21 cellular contexts compared by ENCODE assay signal in the genomic region with DNA sequence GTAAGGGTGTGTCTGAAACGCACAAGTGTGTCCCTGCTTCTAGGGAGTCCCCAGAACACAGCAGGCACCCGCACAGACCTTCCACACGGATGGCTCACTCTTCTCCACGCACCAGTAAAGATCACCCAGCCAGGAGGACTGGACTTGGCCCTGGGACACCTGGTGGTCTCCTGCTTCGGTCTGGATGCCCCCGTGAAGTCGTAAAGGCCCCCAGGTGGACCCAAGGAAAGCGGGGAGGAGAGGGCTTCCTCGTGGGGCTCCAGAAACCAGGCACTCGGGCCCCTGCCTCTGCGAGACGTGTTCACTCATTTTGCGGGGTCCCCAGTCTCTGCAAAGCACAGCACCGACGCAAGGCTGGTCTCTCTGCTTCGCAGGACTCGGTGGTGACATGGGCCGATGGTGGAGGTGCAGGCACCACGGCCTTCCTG. TPM values are rescaled to one million over a fixed set of nuclear protein-coding genes. Genes with fewer than 3 reads are reported as not detected.
DNase-seq lines count a peak whose midpoint lies in the region; TF ChIP-seq lines count a peak whose summit lies in the region.
"Had no signal": no experiment of that assay in that cellular context is flagged by ENCODE, and none has a peak within 500 bp of the region (broad histone marks: within the 10 kb centered on the region; RNA-seq: fewer than 3 reads in every experiment).

No MANE protein-coding gene starts in this region.

- H3K9me3 Mint-ChIP-seq in HFFc6 (no peaks in the 10 kb centered on the region), progenitor cell of endocrine pancreas (ENCODE audit: low read depth) (no peaks in the 10 kb centered on the region)

- WGBS in SK-N-SH (ENCODE audit: low lambda C conversion rate) = 90% methylated on average over 18 of the region's 19 CpGs

- H3K27me3 ChIP-seq in SK-N-SH (ENCODE audit: insufficient read depth) = no peaks in the 10 kb centered on the region
- H3K27me3 ChIP-seq: tibial artery had no signal

- H2AFZ ChIP-seq in SK-N-SH (ENCODE audit: low read depth) = no peak overlapping the region

- H3K4me3 ChIP-seq in SK-N-SH (ENCODE audit: low read depth in 2 of 2, low read length in 1 of 2) = no peak overlapping the region
- H3K4me3 ChIP-seq: tibial artery had no signal

- no peak overlapping the region for H3K27ac ChIP-seq in SK-N-SH (ENCODE audit: low read depth in 2 of 2, low read length in 1 of 2)

- POLR2A ChIA-PET in SK-N-SH (lab: Yijun Ruan, JAX) = no interaction called here

- no peak for TF ChIP-seq EP300 in SK-N-SH (IDR thresholded peaks at IDR 0.05; ENCODE audit: borderline replicate concordance in 1 of 2, low read depth in 1 of 2, low read length in 1 of 2)

- no peak overlapping the region for H3K4me2 ChIP-seq in SK-N-SH

- H3K9ac ChIP-seq in SK-N-SH = no peak overlapping the region

- peak; percentile 1 for DNase-seq in Daoy (ENCODE audit: low read depth)
- no peak for DNase-seq in HFFc6
- DNase-seq in islet precursor cell = peak; percentile 46
- peak; percentile 1 for DNase-seq in progenitor cell of endocrine pancreas (ENCODE audit: low spot score, unreplicated experiment)
- no peak for DNase-seq in germinal center (ENCODE audit: low spot score)
- DNase-seq in AG08396 (ENCODE audit: low spot score) = no peak
- no peak for DNase-seq in SK-N-SH
- no peak for DNase-seq in EL
- DNase-seq: activated CD4-positive, alpha-beta T cell treated with anti-CD3 and anti-CD28 coated beads for 4 hours; CD4-positive, alpha-beta memory T cell; central memory CD4-positive, alpha-beta T cell; DMS153; effector CD4-positive, alpha-beta T cell; GF-D8; MM.1S; NCI-H146; NCI-H524 treated with DMSO at 0.1 percent for 48 hours; RPMI8226; stimulated activated CD4-positive, alpha-beta T cell treated with anti-CD3 and anti-CD28 coated beads, Interleukin-2, amount 100 ng/mL, for 24 hours; stimulated activated naive CD4-positive, alpha-beta T cell had no signal

- 0 out of 2 replicates have a peak, but pooled peaks cover 1% of the 10 kb centered on the region for H3K27me3 Mint-ChIP-seq in HFFc6 (ENCODE audit: insufficient read depth)
- peaks cover 8% of the 10 kb centered on the region for H3K27me3 Mint-ChIP-seq in progenitor cell of endocrine pancreas

- no peaks in the 10 kb centered on the region for H3K9me3 ChIP-seq in SK-N-SH
- H3K9me3 ChIP-seq: tibial artery had no signal

- peaks cover 36% of the 10 kb centered on the region for H3K4me1 Mint-ChIP-seq in HFFc6 (ENCODE audit: low read depth)
- H3K4me1 Mint-ChIP-seq in progenitor cell of endocrine pancreas (ENCODE audit: low read depth) = no peaks in the 10 kb centered on the region
- H3K4me1 Mint-ChIP-seq: CD4-positive, alpha-beta memory T cell had no signal

- H3K9me2 ChIP-seq in SK-N-SH = no peaks in the 10 kb centered on the region

- peaks cover 17 to 34% of the 10 kb centered on the region in 2 experiments; a peak in 3 of 4 replicates for H3K4me1 ChIP-seq in SK-N-SH (ENCODE audit: control insufficient read depth in 1 of 2, insufficient read depth in 2 of 2, low read depth in 1 of 2, low read length in 1 of 2)

- no peak for TF ChIP-seq RAD21 in SK-N-SH (IDR thresholded peaks at IDR 0.05; ENCODE audit: low read length)

- no peaks in the 10 kb centered on the region for H3K36me3 ChIP-seq in SK-N-SH (replicated peaks in 1 of 2; ENCODE audit: control insufficient read depth in 1 of 2, insufficient read depth in 2 of 2, low read length in 1 of 2)
- H3K36me3 ChIP-seq: tibial artery had no signal

- H3K27ac Mint-ChIP-seq in HFFc6 = peak overlapping the region; percentile 100; the same call in 1 of the 2 replicates
- H3K27ac Mint-ChIP-seq in progenitor cell of endocrine pancreas = no peak overlapping the region
- H3K27ac Mint-ChIP-seq: CD4-positive, alpha-beta memory T cell had no signal

- TF ChIP-seq CTCF in HFFc6 (IDR thresholded peaks at IDR 0.05) = no peak
- no peak for TF ChIP-seq CTCF in progenitor cell of endocrine pancreas (IDR thresholded peaks at IDR 0.05; ENCODE audit: unreplicated experiment)
- TF ChIP-seq CTCF in SK-N-SH (IDR thresholded peaks at IDR 0.05) = no peak

- CTCF ChIA-PET in SK-N-SH (lab: Yijun Ruan, JAX) = interaction anchor here (2.9 kb wide), 1 partner anchor 104 kb away, joined by 8 read pairs; no protein-coding TSS in a partner anchor

- H3K79me2 ChIP-seq in SK-N-SH (ENCODE audit: insufficient read depth) = no peaks in the 10 kb centered on the region

- H3K36me3 Mint-ChIP-seq in HFFc6 (ENCODE audit: low read depth) (no peaks in the 10 kb centered on the region), progenitor cell of endocrine pancreas (ENCODE audit: insufficient read depth) (no peaks in the 10 kb centered on the region)
- H3K36me3 Mint-ChIP-seq: CD4-positive, alpha-beta memory T cell had no signal

- H4K20me1 ChIP-seq in SK-N-SH (ENCODE audit: insufficient read depth) = no peaks in the 10 kb centered on the region

- H3F3A ChIP-seq in SK-N-SH (replicated peaks; ENCODE audit: insufficient read depth) = peaks cover 11% of the 10 kb centered on the region

- H3K4me3 Mint-ChIP-seq in HFFc6 (no peak overlapping the region), progenitor cell of endocrine pancreas (ENCODE audit: low read depth) (no peak overlapping the region)
- H3K4me3 Mint-ChIP-seq: CD4-positive, alpha-beta memory T cell had no signal

TF ChIP-seq in SK-N-SH, 30 proteins besides CTCF, POLR2A, EP300 and RAD21:
- TF ChIP-seq MEF2A (IDR thresholded peaks at IDR 0.05; ENCODE audit: borderline replicate concordance, low read depth) (no peak), NRF1 (IDR thresholded peaks at IDR 0.05; ENCODE audit: low read depth, low read length) (no peak), CHD2 (IDR thresholded peaks at IDR 0.05; ENCODE audit: low read length, partially characterized antibody) (no peak), YY1 (IDR thresholded peaks at IDR 0.05; ENCODE audit: low read depth) (no peak), SMC3 (IDR thresholded peaks at IDR 0.05; ENCODE audit: low read depth, low read length) (no peak), POLR2AphosphoS5 (IDR thresholded peaks at IDR 0.05; ENCODE audit: low read depth, low read length) (no peak), TEAD4 (IDR thresholded peaks at IDR 0.05; ENCODE audit: borderline replicate concordance, insufficient read depth) (no peak), EZH2phosphoT487 (IDR thresholded peaks at IDR 0.05; ENCODE audit: borderline replicate concordance, low read depth) (no peak), SIN3A (IDR thresholded peaks at IDR 0.05; ENCODE audit: borderline replicate concordance, low read depth, low read length) (no peak), NFIC (IDR thresholded peaks at IDR 0.05; ENCODE audit: borderline replicate concordance) (no peak), ELF1 (IDR thresholded peaks at IDR 0.05) (no peak), TCF12 (IDR thresholded peaks at IDR 0.05) (no peak), JUND (IDR thresholded peaks at IDR 0.05) (no peak), GABPA (IDR thresholded peaks at IDR 0.05; ENCODE audit: low read depth) (no peak), TAF1 (IDR thresholded peaks at IDR 0.05; ENCODE audit: borderline replicate concordance, low read depth, low read length) (no peak), FOSL2 (IDR thresholded peaks at IDR 0.05; ENCODE audit: borderline replicate concordance, low read depth) (no peak)
- TF ChIP-seq, protein P1, sequence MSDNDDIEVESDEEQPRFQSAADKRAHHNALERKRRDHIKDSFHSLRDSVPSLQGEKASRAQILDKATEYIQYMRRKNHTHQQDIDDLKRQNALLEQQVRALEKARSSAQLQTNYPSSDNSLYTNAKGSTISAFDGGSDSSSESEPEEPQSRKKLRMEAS (IDR thresholded peaks at IDR 0.05; ENCODE audit: low read depth) = no peak
- TF ChIP-seq, protein P2, sequence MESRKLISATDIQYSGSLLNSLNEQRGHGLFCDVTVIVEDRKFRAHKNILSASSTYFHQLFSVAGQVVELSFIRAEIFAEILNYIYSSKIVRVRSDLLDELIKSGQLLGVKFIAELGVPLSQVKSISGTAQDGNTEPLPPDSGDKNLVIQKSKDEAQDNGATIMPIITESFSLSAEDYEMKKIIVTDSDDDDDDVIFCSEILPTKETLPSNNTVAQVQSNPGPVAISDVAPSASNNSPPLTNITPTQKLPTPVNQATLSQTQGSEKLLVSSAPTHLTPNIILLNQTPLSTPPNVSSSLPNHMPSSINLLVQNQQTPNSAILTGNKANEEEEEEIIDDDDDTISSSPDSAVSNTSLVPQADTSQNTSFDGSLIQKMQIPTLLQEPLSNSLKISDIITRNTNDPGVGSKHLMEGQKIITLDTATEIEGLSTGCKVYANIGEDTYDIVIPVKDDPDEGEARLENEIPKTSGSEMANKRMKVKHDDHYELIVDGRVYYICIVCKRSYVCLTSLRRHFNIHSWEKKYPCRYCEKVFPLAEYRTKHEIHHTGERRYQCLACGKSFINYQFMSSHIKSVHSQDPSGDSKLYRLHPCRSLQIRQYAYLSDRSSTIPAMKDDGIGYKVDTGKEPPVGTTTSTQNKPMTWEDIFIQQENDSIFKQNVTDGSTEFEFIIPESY (IDR thresholded peaks at IDR 0.05; ENCODE audit: borderline replicate concordance, low read depth) = no peak
- TF ChIP-seq, protein P3, sequence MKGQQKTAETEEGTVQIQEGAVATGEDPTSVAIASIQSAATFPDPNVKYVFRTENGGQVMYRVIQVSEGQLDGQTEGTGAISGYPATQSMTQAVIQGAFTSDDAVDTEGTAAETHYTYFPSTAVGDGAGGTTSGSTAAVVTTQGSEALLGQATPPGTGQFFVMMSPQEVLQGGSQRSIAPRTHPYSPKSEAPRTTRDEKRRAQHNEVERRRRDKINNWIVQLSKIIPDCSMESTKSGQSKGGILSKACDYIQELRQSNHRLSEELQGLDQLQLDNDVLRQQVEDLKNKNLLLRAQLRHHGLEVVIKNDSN (IDR thresholded peaks at IDR 0.05; ENCODE audit: borderline replicate concordance, low read depth) = no peak
- TF ChIP-seq, protein P4, sequence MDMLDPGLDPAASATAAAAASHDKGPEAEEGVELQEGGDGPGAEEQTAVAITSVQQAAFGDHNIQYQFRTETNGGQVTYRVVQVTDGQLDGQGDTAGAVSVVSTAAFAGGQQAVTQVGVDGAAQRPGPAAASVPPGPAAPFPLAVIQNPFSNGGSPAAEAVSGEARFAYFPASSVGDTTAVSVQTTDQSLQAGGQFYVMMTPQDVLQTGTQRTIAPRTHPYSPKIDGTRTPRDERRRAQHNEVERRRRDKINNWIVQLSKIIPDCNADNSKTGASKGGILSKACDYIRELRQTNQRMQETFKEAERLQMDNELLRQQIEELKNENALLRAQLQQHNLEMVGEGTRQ (IDR thresholded peaks at IDR 0.05; ENCODE audit: borderline replicate concordance, low read depth, low read length) = no peak

RNA-seq across cellular contexts. Expression of a gene that starts 20.2 kb away (rescaled TPM):
- 456 and 480 TPM in 2 replicates for total RNA-seq in Daoy (2014; rRNA removed; shearing (Covaris generic))
- total RNA-seq in HFFc6 (2021; fragmentation: NEBNext Ultra II Directional; extraction: Animal tissue kit (Norgen Biotek cat#: 25700)) = 100 to 1,000 TPM; 426 to 514 (median 467) TPM
- total RNA-seq in progenitor cell of endocrine pancreas = 32.0 and 38.6 TPM in 2 replicates
- polyA plus RNA-seq in SK-N-SH (2012; rRNA removed) = 66.6 and 108 TPM in 2 replicates
- polyA plus RNA-seq in SK-N-SH (2012; cell fraction: cytosol; rRNA removed) = 38.5 and 67.6 TPM in 2 replicates
- 184 and 188 TPM in 2 replicates for polyA plus RNA-seq in SK-N-SH (2012; cell fraction: nucleus; rRNA removed)

Comparison
In these comparisons a context has a peak if more than half of its experiments do, and no peak if none do; other contexts are left out.
1. DNase-seq: peak in Daoy (single experiment), islet precursor cell (single experiment) and progenitor cell of endocrine pancreas (single experiment); none in HFFc6 (single experiment), germinal center (single experiment), AG08396 (single experiment), SK-N-SH (single experiment) and EL (single experiment).
2. RNA of a gene that starts 20.2 kb away (total RNA-seq): 456 to 480 TPM in Daoy and 426 to 514 TPM in HFFc6; 32.0 to 38.6 TPM in progenitor cell of endocrine pancreas; every median in the first group is over 10 times any median in the second.